In the genomic region with DNA sequence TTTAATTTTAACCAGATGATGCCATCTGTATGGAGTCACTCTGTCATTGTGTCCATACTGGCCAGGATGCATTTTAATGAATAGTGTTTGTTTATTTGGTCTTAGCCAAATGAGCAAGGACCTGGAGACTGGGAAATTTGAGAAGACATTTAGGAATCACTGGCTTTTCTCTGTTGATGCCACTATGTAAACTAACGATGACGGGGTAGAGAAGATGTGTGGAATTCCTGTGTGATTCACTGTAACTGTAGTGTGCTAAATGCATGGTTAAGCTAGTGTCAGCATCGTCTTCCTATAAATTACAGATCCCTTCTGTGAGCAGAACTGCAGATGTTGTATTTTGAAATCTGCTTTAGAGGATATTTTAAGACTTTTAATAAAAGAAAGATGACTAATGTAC, we compare ENCODE assay signal across 19 cellular contexts.
A peak's percentile ranks its signal among the peaks of the same experiment; 100 is the strongest.
DNase-seq lines count a peak whose midpoint lies in the region; ATAC-seq and TF ChIP-seq lines count a peak whose summit lies in the region.
"Had no signal": no experiment of that assay in that cellular context is flagged by ENCODE, and none has a peak within 500 bp of the region (broad histone marks: within the 10 kb centered on the region; RNA-seq: fewer than 3 reads in every experiment).

No MANE protein-coding gene starts in this region.

- H3K4me1 Mint-ChIP-seq in HFFc6 (ENCODE audit: low read depth), result peaks cover 6% of the 10 kb centered on the region; the same call in 1 of the 2 replicates
- no peaks in the 10 kb centered on the region for H3K4me1 Mint-ChIP-seq in naive thymus-derived CD4-positive, alpha-beta T cell
- H3K4me1 Mint-ChIP-seq: CD4-positive, CD25-positive, alpha-beta regulatory T cell had no signal

- TF ChIP-seq CTCF in HFFc6 (IDR thresholded peaks at IDR 0.05), result no peak

- H3K4me2 ChIP-seq in BLaER1 treated with 17β-estradiol and CSF1 and Interleukin-3, amounts not matched to agents 10 nM and 100 nM, result peak overlapping the region in 6 of 11 experiments; percentile 0 to 59 (median 38); a peak in 9 of 22 replicates

- H3K27me3 Mint-ChIP-seq in HFFc6 (ENCODE audit: insufficient read depth), result peaks cover 13% of the 10 kb centered on the region; the same call in 1 of the 2 replicates
- H3K27me3 Mint-ChIP-seq in naive thymus-derived CD4-positive, alpha-beta T cell, result peaks cover 15 to 36% (median 31%) of the 10 kb centered on the region in 5 donors

- ATAC-seq in GM19395 (IDR thresholded peaks at IDR 0.05; ENCODE audit: unreplicated experiment) (no peak), HG03025 (IDR thresholded peaks at IDR 0.05; ENCODE audit: low FRiP score, unreplicated experiment) (no peak)
- ATAC-seq in naive thymus-derived CD4-positive, alpha-beta T cell, result no peak
- ATAC-seq: Panc1, SK-N-SH treated with all-trans-retinoic acid at 6 μM for 48 hours had no signal

- H3K4me3 Mint-ChIP-seq in HFFc6, result no peak overlapping the region
- no peak overlapping the region for H3K4me3 Mint-ChIP-seq in naive thymus-derived CD4-positive, alpha-beta T cell
- H3K4me3 Mint-ChIP-seq: CD4-positive, CD25-positive, alpha-beta regulatory T cell had no signal

- intact Hi-C loops in naive thymus-derived CD4-positive, alpha-beta T cell (cut with micrococcal nuclease), result no loop called here

- CTCF ChIA-PET in naive thymus-derived CD4-positive, alpha-beta T cell (lab: Charles Lee), result no interaction called here

- H3K27me3 ChIP-seq in BLaER1 treated with 17β-estradiol and CSF1 and Interleukin-3, amounts not matched to agents 10 nM and 100 nM, result no peaks in the 10 kb centered on the region
- H3K27me3 ChIP-seq in adipocyte (replicated peaks; ENCODE audit: control insufficient read depth, insufficient read depth, low read length), result peaks cover 22% of the 10 kb centered on the region
- no peaks in the 10 kb centered on the region for H3K27me3 ChIP-seq in naive thymus-derived CD4-positive, alpha-beta T cell (ENCODE audit: control insufficient read depth in 2 of 2, insufficient read depth in 2 of 2, low read length in 2 of 2)

- H4K20me1 ChIP-seq in BLaER1 treated with 17β-estradiol and CSF1 and Interleukin-3, amounts not matched to agents 10 nM and 100 nM, result no peaks in the 10 kb centered on the region

- peaks cover 0 to 26% (median 8%) of the 10 kb centered on the region in 10 experiments; a peak in 9 of 20 replicates for H3K4me1 ChIP-seq in BLaER1 treated with 17β-estradiol and CSF1 and Interleukin-3, amounts not matched to agents 10 nM and 100 nM
- no peaks in the 10 kb centered on the region for H3K4me1 ChIP-seq in adipocyte (ENCODE audit: control insufficient read depth, insufficient read depth, low read length)
- no peaks in the 10 kb centered on the region for H3K4me1 ChIP-seq in naive thymus-derived CD4-positive, alpha-beta T cell (ENCODE audit: control insufficient read depth in 2 of 2, insufficient read depth in 2 of 2, low read length in 2 of 2)
- H3K4me1 ChIP-seq: Caco-2 had no signal

- POLR2A ChIA-PET in naive thymus-derived CD4-positive, alpha-beta T cell (lab: Charles Lee), result no interaction called here

- DNase-seq in HT1080 (ENCODE audit: low read depth), result peak; percentile 3
- peak; percentile 2 for DNase-seq in adipocyte (ENCODE audit: low read depth)
- peak; percentile 9 for DNase-seq in kidney glomerular epithelial cell (lab: John Stamatoyannopoulos, UW)
- DNase-seq in HFFc6, result no peak
- no peak for DNase-seq in naive thymus-derived CD4-positive, alpha-beta T cell
- DNase-seq: ACHN; Caco-2; CD4-positive, CD25-positive, alpha-beta regulatory T cell; DMS153; NCI-H1417 treated with DMSO at 0.1 percent for 48 hours; NCI-H2171; NCI-H446; NCI-H748 treated with DMSO at 0.1 percent for 48 hours; Right ventricle myocardium superior had no signal

- H3K27ac ChIP-seq in BLaER1 treated with 17β-estradiol and CSF1 and Interleukin-3, amounts not matched to agents 10 nM and 100 nM, result no peak overlapping the region; a peak in 1 of 22 replicates
- no peak overlapping the region for H3K27ac ChIP-seq in naive thymus-derived CD4-positive, alpha-beta T cell (ENCODE audit: low read depth, low read length)

- no peak overlapping the region for H3K4me3 ChIP-seq in BLaER1 treated with 17β-estradiol and CSF1 and Interleukin-3, amounts not matched to agents 10 nM and 100 nM
- H3K4me3 ChIP-seq in adipocyte (ENCODE audit: low read length), result no peak overlapping the region
- H3K4me3 ChIP-seq in naive thymus-derived CD4-positive, alpha-beta T cell (ENCODE audit: low read length), result no peak overlapping the region

- H3K9ac ChIP-seq in BLaER1 treated with 17β-estradiol and CSF1 and Interleukin-3, amounts not matched to agents 10 nM and 100 nM, result 0 out of 22 replicates have a peak overlapping the region, but pooled peaks of 1 of the 11 experiments have one; percentile 25
- no peak overlapping the region for H3K9ac ChIP-seq in adipocyte (ENCODE audit: low read length)

- no peaks in the 10 kb centered on the region for H3K9me3 ChIP-seq in BLaER1 treated with 17β-estradiol and CSF1 and Interleukin-3, amounts not matched to agents 10 nM and 100 nM (replicated peaks in 1 of 11)
- no peaks in the 10 kb centered on the region for H3K9me3 ChIP-seq in adipocyte (ENCODE audit: control insufficient read depth, low read length)
- no peaks in the 10 kb centered on the region for H3K9me3 ChIP-seq in naive thymus-derived CD4-positive, alpha-beta T cell (ENCODE audit: control insufficient read depth in 2 of 3, low read length in 3 of 3)

- H3K27ac Mint-ChIP-seq in HFFc6, result no peak overlapping the region
- no peak overlapping the region for H3K27ac Mint-ChIP-seq in naive thymus-derived CD4-positive, alpha-beta T cell
- H3K27ac Mint-ChIP-seq: CD4-positive, CD25-positive, alpha-beta regulatory T cell had no signal

- no peaks in the 10 kb centered on the region for H3K36me3 ChIP-seq in BLaER1 treated with 17β-estradiol and CSF1 and Interleukin-3, amounts not matched to agents 10 nM and 100 nM
- H3K36me3 ChIP-seq in adipocyte (ENCODE audit: control insufficient read depth, insufficient read depth, low read length, severe bottlenecking), result no peaks in the 10 kb centered on the region
- H3K36me3 ChIP-seq in naive thymus-derived CD4-positive, alpha-beta T cell (ENCODE audit: control insufficient read depth in 2 of 3, insufficient read depth in 3 of 3, low read length in 3 of 3), result no peaks in the 10 kb centered on the region

- no peaks in the 10 kb centered on the region for H3K9me3 Mint-ChIP-seq in HFFc6
- no peaks in the 10 kb centered on the region for H3K9me3 Mint-ChIP-seq in naive thymus-derived CD4-positive, alpha-beta T cell
- H3K9me3 Mint-ChIP-seq: CD4-positive, CD25-positive, alpha-beta regulatory T cell had no signal

- H3K36me3 Mint-ChIP-seq in HFFc6 (ENCODE audit: low read depth), result no peaks in the 10 kb centered on the region
- H3K36me3 Mint-ChIP-seq in naive thymus-derived CD4-positive, alpha-beta T cell, result no peaks in the 10 kb centered on the region
- H3K36me3 Mint-ChIP-seq: CD4-positive, CD25-positive, alpha-beta regulatory T cell had no signal

Comparison
In these comparisons a context has a peak if more than half of its experiments do, and no peak if none do; other contexts are left out.
1. DNase-seq: peak in HT1080 (single experiment), adipocyte (single experiment) and kidney glomerular epithelial cell (single experiment); none in HFFc6 (single experiment) and naive thymus-derived CD4-positive, alpha-beta T cell (0 of 9).